8 cellular contexts compared by ENCODE assay signal in genomic region chr1:181166377-181167196, GRCh38.
DNase-seq lines count a peak whose midpoint lies in the region; ATAC-seq and TF ChIP-seq lines count a peak whose summit lies in the region.

No MANE protein-coding gene starts in this region.

- WGBS in aorta, 2 donors = 33 to 35% methylated on average over 14 of the region's 14 CpGs

- H3K4me3 ChIP-seq in SJCRH30 = no peak overlapping the region
- no peak overlapping the region for H3K4me3 ChIP-seq in aorta (ENCODE audit: low read length in 2 of 2)

- no peak overlapping the region for H3K4me3 Mint-ChIP-seq in activated naive CD4-positive, alpha-beta T cell treated with anti-CD3 and anti-CD28 coated beads, Interleukin-2, amount 10 ng/mL, durations not matched to agents 7 days and 5 days
- H3K4me3 Mint-ChIP-seq in progenitor cell of endocrine pancreas (ENCODE audit: low read depth) = no peak overlapping the region

- H3K4me1 ChIP-seq in SJCRH30 = peaks cover 3% of the 10 kb centered on the region; the same call in 1 of the 2 replicates
- H3K4me1 ChIP-seq in aorta (ENCODE audit: control insufficient read depth in 1 of 2, insufficient read depth in 2 of 2, low read length in 2 of 2) = no peaks in the 10 kb centered on the region

- H3K36me3 ChIP-seq in SJCRH30 = no peaks in the 10 kb centered on the region
- H3K36me3 ChIP-seq in aorta (ENCODE audit: control insufficient read depth in 1 of 2, insufficient read depth in 2 of 2, low read length in 1 of 2) = no peaks in the 10 kb centered on the region

- CTCF ChIA-PET in activated naive CD4-positive, alpha-beta T cell treated with anti-CD3 and anti-CD28 coated beads, Interleukin-2, amount 10 ng/mL, durations not matched to agents 7 days and 5 days (lab: Charles Lee) = interaction anchor here (0.8 to 2.1 kb wide), 20 partner anchors 13 to 651 kb away, joined by 3 to 38 read pairs (median 5); partner anchors contain the start of gene MR1

- DNase-seq in MV-4-11 (lab: John Stamatoyannopoulos, UW) = peak; percentile 75
- DNase-seq in SJCRH30 = peak; percentile 70 to 90
- peak; percentile 84 for DNase-seq in activated naive CD4-positive, alpha-beta T cell treated with anti-CD3 and anti-CD28 coated beads, Interleukin-2, amount 10 ng/mL, durations not matched to agents 7 days and 5 days
- DNase-seq in glomerular visceral epithelial cell (ENCODE audit: extremely low spot score) = peak; percentile 75
- peak; percentile 57 for DNase-seq in progenitor cell of endocrine pancreas (ENCODE audit: low spot score, unreplicated experiment)
- DNase-seq in aorta = peak; percentile 75 to 79

- peak; percentile 88 for TF ChIP-seq CTCF in GM12873 (IDR thresholded peaks at IDR 0.05; ENCODE audit: insufficient read depth, low read depth, low read length, missing control alignments)
- TF ChIP-seq CTCF in progenitor cell of endocrine pancreas (IDR thresholded peaks at IDR 0.05; ENCODE audit: unreplicated experiment) = peak; percentile 87

- intact Hi-C loops in aorta (cut with DNase I) = loop anchor here in 1 of 2 donors (1.0 to 5.0 kb wide), 3 partner anchors 23 to 284 kb away; no protein-coding TSS in a partner anchor

- H3K9me3 ChIP-seq in SJCRH30 (replicated peaks) (peaks cover 5% of the 10 kb centered on the region), aorta (ENCODE audit: control insufficient read depth, low read length) (no peaks in the 10 kb centered on the region)

- H3K9me3 Mint-ChIP-seq in activated naive CD4-positive, alpha-beta T cell treated with anti-CD3 and anti-CD28 coated beads, Interleukin-2, amount 10 ng/mL, durations not matched to agents 7 days and 5 days = peaks cover 29% of the 10 kb centered on the region
- H3K9me3 Mint-ChIP-seq in progenitor cell of endocrine pancreas (ENCODE audit: low read depth) = peaks cover 19% of the 10 kb centered on the region

- peak; percentile 86 for ATAC-seq in HG02571 (IDR thresholded peaks at IDR 0.05; ENCODE audit: unreplicated experiment)
- peak; percentile 92 for ATAC-seq in aorta (ENCODE audit: low FRiP score)

- H3K4me1 Mint-ChIP-seq in activated naive CD4-positive, alpha-beta T cell treated with anti-CD3 and anti-CD28 coated beads, Interleukin-2, amount 10 ng/mL, durations not matched to agents 7 days and 5 days = peaks cover 7% of the 10 kb centered on the region
- peaks cover 2% of the 10 kb centered on the region for H3K4me1 Mint-ChIP-seq in progenitor cell of endocrine pancreas (ENCODE audit: low read depth)

- no peaks in the 10 kb centered on the region for H3K27me3 ChIP-seq in SJCRH30
- H3K27me3 ChIP-seq in aorta (ENCODE audit: control insufficient read depth in 1 of 2, insufficient read depth in 2 of 2, low read length in 1 of 2) = no peaks in the 10 kb centered on the region

- peaks cover 51% of the 10 kb centered on the region for H3K27me3 Mint-ChIP-seq in activated naive CD4-positive, alpha-beta T cell treated with anti-CD3 and anti-CD28 coated beads, Interleukin-2, amount 10 ng/mL, durations not matched to agents 7 days and 5 days
- peaks cover 2% of the 10 kb centered on the region for H3K27me3 Mint-ChIP-seq in progenitor cell of endocrine pancreas

- peaks cover 11% of the 10 kb centered on the region for H3K36me3 Mint-ChIP-seq in activated naive CD4-positive, alpha-beta T cell treated with anti-CD3 and anti-CD28 coated beads, Interleukin-2, amount 10 ng/mL, durations not matched to agents 7 days and 5 days
- H3K36me3 Mint-ChIP-seq in progenitor cell of endocrine pancreas (ENCODE audit: insufficient read depth) = peaks cover 3% of the 10 kb centered on the region

- H3K27ac ChIP-seq in SJCRH30 (no peak overlapping the region), aorta (ENCODE audit: low read depth in 1 of 2, low read length in 2 of 2) (no peak overlapping the region)

- H3K27ac Mint-ChIP-seq in activated naive CD4-positive, alpha-beta T cell treated with anti-CD3 and anti-CD28 coated beads, Interleukin-2, amount 10 ng/mL, durations not matched to agents 7 days and 5 days = peak overlapping the region; percentile 21
- peak overlapping the region; percentile 85 for H3K27ac Mint-ChIP-seq in progenitor cell of endocrine pancreas
